Comparison of ENCODE assay signal across 1 cellular context in genomic region chr5:75236322-75237316, GRCh38.
A peak's percentile ranks its signal among the peaks of the same experiment; 100 is the strongest.
TF ChIP-seq lines count a peak whose summit lies in the region.

Gene ANKRD31 (minus strand): TSS chr5:75236878. CDS start chr5:75236686, 192 bp downstream.

TF ChIP-seq in WTC11, 78 proteins besides CTCF, POLR2A, EP300 and RAD21 (continued from another document):
- TF ChIP-seq ZSCAN18 (CRISPR knock-in tag; IDR thresholded peaks at IDR 0.05) (no peak), SP1 (CRISPR knock-in tag; conservative IDR thresholded peaks at IDR 0.05) (peak; percentile 90), NFYB (CRISPR knock-in tag; conservative IDR thresholded peaks at IDR 0.05; ENCODE audit: low read depth) (no peak), ZNF281 (CRISPR knock-in tag; IDR thresholded peaks at IDR 0.05) (no peak), RELA (CRISPR knock-in tag; IDR thresholded peaks at IDR 0.05; ENCODE audit: borderline replicate concordance) (no peak), AR (CRISPR knock-in tag; IDR thresholded peaks at IDR 0.05) (no peak), USF1 (CRISPR knock-in tag; IDR thresholded peaks at IDR 0.05) (peak; percentile 62; the same call in 1 of the 2 replicates), FOXK1 (CRISPR knock-in tag; IDR thresholded peaks at IDR 0.05) (no peak)
